Comparison of ENCODE assay signal across 1 cellular context in the genomic region with DNA sequence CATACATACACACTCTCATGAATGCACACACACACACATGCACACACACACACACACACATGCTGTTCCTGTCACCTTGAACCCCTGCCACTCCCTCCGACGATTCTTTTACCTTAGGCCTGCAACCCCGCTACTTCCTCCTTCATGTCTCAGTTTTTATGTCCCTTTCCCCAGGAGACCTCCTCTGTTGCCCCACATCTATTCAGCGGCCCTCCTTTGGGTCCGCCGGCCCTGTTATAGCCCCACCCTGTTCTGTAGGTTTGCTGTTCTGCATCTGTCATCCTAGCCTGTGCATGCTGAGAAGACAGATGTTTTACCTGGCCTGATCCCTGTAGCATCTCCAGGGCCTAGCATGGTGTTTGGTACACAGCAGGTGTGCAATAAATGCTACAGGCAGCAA.
TF ChIP-seq lines count a peak whose summit lies in the region.

No MANE protein-coding gene starts in this region.

TF ChIP-seq in K562, 482 proteins besides CTCF, POLR2A, EP300 and RAD21 (continued from another document):
- peak; percentile 67; the same call in 1 of the 2 replicates for TF ChIP-seq ZBTB5 (IDR thresholded peaks at IDR 0.05)
